11 cellular contexts compared by ENCODE assay signal in genomic region chr14:22096511-22096890, GRCh38.
A peak's percentile ranks its signal among the peaks of the same experiment; 100 is the strongest.
DNase-seq lines count a peak whose midpoint lies in the region; ATAC-seq lines count a peak whose summit lies in the region.
"Had no signal": no experiment of that assay in that cellular context is flagged by ENCODE, and none has a peak within 500 bp of the region (broad histone marks: within the 10 kb centered on the region; RNA-seq: fewer than 3 reads in every experiment).

No MANE protein-coding gene starts in this region.

- no peaks in the 10 kb centered on the region for H3K4me1 Mint-ChIP-seq in activated T-helper 17 cell treated with anti-CD3 and anti-CD28 coated beads, Interleukin-2, amount 50 U/mL, for 72 hours
- H3K4me1 Mint-ChIP-seq: mesothelial cell of epicardium had no signal

- no peaks in the 10 kb centered on the region for H3K27me3 Mint-ChIP-seq in activated T-helper 17 cell treated with anti-CD3 and anti-CD28 coated beads, Interleukin-2, amount 50 U/mL, for 72 hours

- peak; percentile 59 for ATAC-seq in GM18873 (IDR thresholded peaks at IDR 0.05; ENCODE audit: low FRiP score, unreplicated experiment)
- peak; percentile 65 for ATAC-seq in HG02588 (IDR thresholded peaks at IDR 0.05; ENCODE audit: unreplicated experiment)
- no peak for ATAC-seq in activated T-helper 17 cell treated with anti-CD3 and anti-CD28 coated beads, Interleukin-2, amount 50 U/mL, for 72 hours (replicated peaks)
- peak; percentile 52 for ATAC-seq in stimulated activated naive CD8-positive, alpha-beta T cell treated with anti-CD3 and anti-CD28 coated beads, Interleukin-15, Interleukin-2, amounts not matched to agents 100 U/mL and 50 U/mL, for 24 hours
- ATAC-seq in GM21447 (IDR thresholded peaks at IDR 0.05; ENCODE audit: unreplicated experiment): no peak

- H3K27ac Mint-ChIP-seq in activated T-helper 17 cell treated with anti-CD3 and anti-CD28 coated beads, Interleukin-2, amount 50 U/mL, for 72 hours: peak overlapping the region; percentile 53
- H3K27ac Mint-ChIP-seq: mesothelial cell of epicardium had no signal

- peak overlapping the region; percentile 63 for H3K4me3 Mint-ChIP-seq in activated T-helper 17 cell treated with anti-CD3 and anti-CD28 coated beads, Interleukin-2, amount 50 U/mL, for 72 hours
- H3K4me3 Mint-ChIP-seq: mesothelial cell of epicardium had no signal

- H3K9me3 Mint-ChIP-seq in activated T-helper 17 cell treated with anti-CD3 and anti-CD28 coated beads, Interleukin-2, amount 50 U/mL, for 72 hours: no peaks in the 10 kb centered on the region
- H3K9me3 Mint-ChIP-seq: mesothelial cell of epicardium had no signal

- no peak for DNase-seq in stimulated activated naive CD8-positive, alpha-beta T cell treated with anti-CD3 and anti-CD28 coated beads, Interleukin-15, Interleukin-2, amounts not matched to agents 100 U/mL and 50 U/mL, for 24 hours
- DNase-seq in DMS79 treated with DMSO at 0.1 percent for 48 hours (lab: John Stamatoyannopoulos, UW) (no peak), cerebellar cortex (ENCODE audit: low spot score) (no peak)
- DNase-seq: cerebellar nuclear complex, HCEC 1CT, NCI-H526 had no signal

- no peaks in the 10 kb centered on the region for H3K36me3 Mint-ChIP-seq in activated T-helper 17 cell treated with anti-CD3 and anti-CD28 coated beads, Interleukin-2, amount 50 U/mL, for 72 hours (ENCODE audit: low read depth)
- H3K36me3 Mint-ChIP-seq: mesothelial cell of epicardium had no signal

Comparison
In these comparisons a context has a peak if more than half of its experiments do, and no peak if none do; other contexts are left out.
1. ATAC-seq: peak in GM18873 (single experiment), HG02588 (single experiment) and stimulated activated naive CD8-positive, alpha-beta T cell treated with anti-CD3 and anti-CD28 coated beads, Interleukin-15, Interleukin-2, amounts not matched to agents 100 U/mL and 50 U/mL, for 24 hours (single experiment); none in activated T-helper 17 cell treated with anti-CD3 and anti-CD28 coated beads, Interleukin-2, amount 50 U/mL, for 72 hours (single experiment) and GM21447 (single experiment).